Comparison of ENCODE assay signal across 17 cellular contexts in the genomic region with DNA sequence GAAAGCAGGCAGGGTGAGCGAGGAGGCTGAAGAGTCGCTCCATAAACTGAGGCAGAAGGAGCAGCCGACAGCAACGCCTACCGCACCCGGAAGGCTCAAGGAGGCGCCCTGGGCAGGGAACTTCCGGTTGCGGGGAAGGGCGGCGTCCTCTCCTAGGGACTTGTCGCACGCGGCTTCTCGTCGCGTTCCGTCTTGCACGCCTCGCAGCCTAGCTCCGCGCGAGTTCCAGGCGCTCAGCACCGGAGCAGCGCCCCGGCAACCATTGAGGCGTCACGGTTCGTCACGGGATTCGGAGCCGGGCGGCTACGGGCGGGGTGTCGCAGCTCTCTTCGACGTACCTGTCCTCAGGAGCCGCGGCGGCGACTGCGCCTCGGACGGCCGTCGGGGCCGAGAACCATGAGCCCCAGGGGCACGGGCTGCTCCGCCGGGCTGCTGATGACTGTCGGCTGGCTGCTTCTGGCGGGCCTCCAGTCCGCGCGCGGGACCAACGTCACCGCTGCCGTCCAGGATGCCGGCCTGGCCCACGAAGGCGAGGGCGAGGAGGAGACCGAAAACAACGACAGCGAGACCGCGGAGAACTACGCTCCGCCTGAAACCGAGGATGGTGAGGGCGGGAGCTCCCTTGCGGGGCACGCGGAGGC. TPM values are rescaled to one million over a fixed set of nuclear protein-coding genes. Genes with fewer than 3 reads are reported as not detected.
"Had no signal": no experiment of that assay in that cellular context is flagged by ENCODE, and none has a peak within 500 bp of the region (broad histone marks: within the 10 kb centered on the region; RNA-seq: fewer than 3 reads in every experiment).

A gene with protein sequence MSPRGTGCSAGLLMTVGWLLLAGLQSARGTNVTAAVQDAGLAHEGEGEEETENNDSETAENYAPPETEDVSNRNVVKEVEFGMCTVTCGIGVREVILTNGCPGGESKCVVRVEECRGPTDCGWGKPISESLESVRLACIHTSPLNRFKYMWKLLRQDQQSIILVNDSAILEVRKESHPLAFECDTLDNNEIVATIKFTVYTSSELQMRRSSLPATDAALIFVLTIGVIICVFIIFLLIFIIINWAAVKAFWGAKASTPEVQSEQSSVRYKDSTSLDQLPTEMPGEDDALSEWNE (plus strand): TSS at position 332 of the 641 bp plus-strand sequence. CDS start 65 bp downstream, at position 397.

- H3K4me3 ChIP-seq: ascending aorta, dorsolateral prefrontal cortex, smooth muscle cell, transverse colon had no signal

- H3K4me2 ChIP-seq: smooth muscle cell had no signal

- H3K27me3 ChIP-seq: ascending aorta, transverse colon had no signal

- H3K4me1 ChIP-seq: ascending aorta, parathyroid adenoma had no signal

- ATAC-seq: activated naive CD8-positive, alpha-beta T cell treated with anti-CD3 and anti-CD28 coated beads, Interleukin-2, amount 50 U/mL, for 24 hours; esophagus mucosa; left ventricle myocardium superior; stimulated activated memory B cell treated with anti-CD40 and anti-IgM and Interleukin-4, amounts not matched to agents 10 μg/mL and 1 μg/mL and 100 μg/mL, for 72 hours had no signal

- H3K27ac ChIP-seq: ascending aorta, dorsolateral prefrontal cortex, parathyroid adenoma had no signal

- H3K9me3 ChIP-seq: ascending aorta, transverse colon had no signal

- H3K36me3 ChIP-seq: ascending aorta, transverse colon had no signal

- H3K9ac ChIP-seq: parathyroid adenoma had no signal

- FAIRE-seq: bronchial epithelial cell, endometrium, islet of Langerhans had no signal

- H3K79me2 ChIP-seq: parathyroid adenoma had no signal

- DNase-seq: activated CD4-positive, alpha-beta memory T cell treated with anti-CD3 and anti-CD28 coated beads, Interleukin-2, amount 10 ng/mL, durations not matched to agents 7 days and 5 days; activated CD4-positive, alpha-beta T cell treated with anti-CD3 and anti-CD28 coated beads for 1 hour; activated naive CD8-positive, alpha-beta T cell treated with anti-CD3 and anti-CD28 coated beads, Interleukin-2, amount 50 U/mL, for 24 hours; activated T-cell treated with anti-CD3 and anti-CD28 coated beads, Interleukin-2, amount 50 U/mL, for 48 hours; dorsolateral prefrontal cortex; left ventricle myocardium superior; retina had no signal

- H2AFZ ChIP-seq: parathyroid adenoma had no signal

RNA-seq across cellular contexts. Expression of the gene that starts here (rescaled TPM):
- total RNA-seq: activated CD4-positive, alpha-beta memory T cell treated with anti-CD3 and anti-CD28 coated beads, Interleukin-2, amount 10 ng/mL, durations not matched to agents 7 days and 5 days; ascending aorta; bronchial epithelial cell; dorsolateral prefrontal cortex; esophagus mucosa; left ventricle myocardium superior; mesothelial cell of epicardium; smooth muscle cell; transverse colon had no signal
- polyA plus RNA-seq: smooth muscle cell had no signal
